9 cellular contexts compared by ENCODE assay signal in the genomic region with DNA sequence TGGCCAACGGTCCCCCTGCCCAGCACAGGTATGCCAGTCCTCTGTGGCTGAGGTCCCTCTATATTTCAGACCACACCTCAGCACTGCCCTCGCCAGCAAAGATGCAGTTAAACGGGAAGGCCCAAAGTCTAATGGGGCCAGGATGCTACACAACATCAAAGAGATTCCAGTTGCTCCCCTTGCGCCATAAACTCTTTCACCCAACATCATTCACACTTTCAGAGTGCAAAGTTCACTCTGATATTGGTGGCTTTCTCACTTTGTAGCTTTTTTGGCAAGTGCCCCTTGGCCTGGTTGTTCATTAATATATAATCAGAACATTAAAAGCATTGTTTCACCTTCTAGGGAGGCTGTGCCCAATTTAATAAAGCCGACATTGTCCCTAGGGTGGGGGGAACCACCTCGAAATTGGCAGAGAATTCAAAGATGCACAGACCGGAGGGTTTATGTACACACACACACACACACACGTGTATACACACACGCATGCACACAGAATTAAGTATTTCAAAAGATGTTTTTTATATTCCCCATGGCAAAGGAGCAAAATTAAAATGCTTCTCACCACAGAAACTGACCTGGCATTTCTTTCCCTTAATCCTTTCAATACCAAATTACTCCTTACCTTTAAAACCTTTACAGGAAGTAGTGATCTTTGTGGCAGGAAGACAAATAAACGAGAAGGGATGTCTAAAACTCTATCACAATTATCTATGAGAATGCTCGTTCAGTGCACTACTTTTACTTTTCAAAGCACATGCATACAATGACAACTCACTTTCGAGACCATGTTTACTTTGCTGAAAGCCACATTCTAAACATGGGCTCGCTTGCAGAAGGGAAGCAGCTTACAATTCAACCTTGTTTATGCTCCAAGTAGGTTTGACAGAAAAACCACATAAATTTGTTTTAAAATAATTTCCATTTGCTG. TPM values are rescaled to one million over a fixed set of nuclear protein-coding genes. Genes with fewer than 3 reads are reported as not detected.
A peak's percentile ranks its signal among the peaks of the same experiment; 100 is the strongest.
DNase-seq lines count a peak whose midpoint lies in the region; ATAC-seq and TF ChIP-seq lines count a peak whose summit lies in the region.
"Had no signal": no experiment of that assay in that cellular context is flagged by ENCODE, and none has a peak within 500 bp of the region (broad histone marks: within the 10 kb centered on the region; RNA-seq: fewer than 3 reads in every experiment).

No MANE protein-coding gene starts in this region.

- ATAC-seq in stimulated activated memory B cell treated with anti-CD40 and anti-IgM and Interleukin-4, amounts not matched to agents 10 μg/mL and 1 μg/mL and 100 μg/mL, for 72 hours, result no peak

- DNase-seq in left ventricle myocardium inferior (no peak), cardiac septum (ENCODE audit: low spot score) (no peak), vagina (ENCODE audit: extremely low spot score in 2 of 2) (no peak), amniotic stem cell (lab: John Stamatoyannopoulos, UW) (no peak), midbrain (lab: John Stamatoyannopoulos, UW) (no peak)
- DNase-seq: COR-L47 had no signal

- peaks cover 32% of the 10 kb centered on the region for H3K4me1 Mint-ChIP-seq in stimulated activated memory B cell treated with anti-CD40 and anti-IgM and Interleukin-4, amounts not matched to agents 10 μg/mL and 1 μg/mL and 100 μg/mL, for 72 hours

- TF ChIP-seq RAD21 in liver (IDR thresholded peaks at IDR 0.05), result peak; percentile 43 to 45

- H3K9me3 Mint-ChIP-seq in stimulated activated memory B cell treated with anti-CD40 and anti-IgM and Interleukin-4, amounts not matched to agents 10 μg/mL and 1 μg/mL and 100 μg/mL, for 72 hours, result peaks cover 10% of the 10 kb centered on the region

- H3K27ac ChIP-seq in left ventricle myocardium inferior (replicated peaks), result peak overlapping the region; percentile 91
- H3K27ac ChIP-seq in VCaP, result peak overlapping the region; percentile 86
- H3K27ac ChIP-seq in liver (ENCODE audit: low read depth in 1 of 2, low read length in 2 of 2), result peak overlapping the region in 1 of 2 donors; percentile 11
- H3K27ac ChIP-seq in vagina, result peak overlapping the region; percentile 86

- no peaks in the 10 kb centered on the region for H3K36me3 Mint-ChIP-seq in stimulated activated memory B cell treated with anti-CD40 and anti-IgM and Interleukin-4, amounts not matched to agents 10 μg/mL and 1 μg/mL and 100 μg/mL, for 72 hours

- H3K4me3 Mint-ChIP-seq in stimulated activated memory B cell treated with anti-CD40 and anti-IgM and Interleukin-4, amounts not matched to agents 10 μg/mL and 1 μg/mL and 100 μg/mL, for 72 hours, result no peak overlapping the region

- H3K27ac Mint-ChIP-seq in stimulated activated memory B cell treated with anti-CD40 and anti-IgM and Interleukin-4, amounts not matched to agents 10 μg/mL and 1 μg/mL and 100 μg/mL, for 72 hours, result no peak overlapping the region

- H3K9me3 ChIP-seq in left ventricle myocardium inferior (replicated peaks), result no peaks in the 10 kb centered on the region
- H3K9me3 ChIP-seq in liver (ENCODE audit: control insufficient read depth in 4 of 4, low read length in 3 of 4), result no peaks in the 10 kb centered on the region
- H3K9me3 ChIP-seq in vagina, result no peaks in the 10 kb centered on the region

- TF ChIP-seq CTCF in left ventricle myocardium inferior (IDR thresholded peaks at IDR 0.05; ENCODE audit: borderline replicate concordance), result no peak
- TF ChIP-seq CTCF in VCaP (conservative IDR thresholded peaks at IDR 0.05), result no peak
- TF ChIP-seq CTCF in liver (IDR thresholded peaks at IDR 0.05; ENCODE audit: low read depth, low read length, missing input control), result no peak
- TF ChIP-seq CTCF in vagina (IDR thresholded peaks at IDR 0.05), result no peak

- intact Hi-C loops in left ventricle myocardium inferior (cut with micrococcal nuclease) (no loop called here), cardiac septum (cut with DNase I) (loop anchor here (2.0 to 5.0 kb wide), 3 partner anchors 17 to 74 kb away; no protein-coding TSS in a partner anchor), vagina (cut with DNase I) (loop anchor here (10.0 kb wide), 1 partner anchor 57 kb away; no protein-coding TSS in a partner anchor)

- peaks cover 14% of the 10 kb centered on the region for H3K27me3 Mint-ChIP-seq in stimulated activated memory B cell treated with anti-CD40 and anti-IgM and Interleukin-4, amounts not matched to agents 10 μg/mL and 1 μg/mL and 100 μg/mL, for 72 hours

- H3K4me1 ChIP-seq in left ventricle myocardium inferior (peaks cover 99% of the 10 kb centered on the region), liver (ENCODE audit: control insufficient read depth in 4 of 4, insufficient read depth in 4 of 4, low read length in 3 of 4) (peaks cover 22 to 52% (median 45%) of the 10 kb centered on the region in 4 donors), vagina (peaks cover 94% of the 10 kb centered on the region)

- WGBS in liver, result 17% methylated on average over 13 of the region's 13 CpGs

- H3K36me3 ChIP-seq in left ventricle myocardium inferior (no peaks in the 10 kb centered on the region), liver (ENCODE audit: control insufficient read depth in 4 of 4, insufficient read depth in 3 of 4, low read depth in 1 of 4, low read length in 3 of 4) (no peaks in the 10 kb centered on the region), vagina (no peaks in the 10 kb centered on the region)

- no peak overlapping the region for H3K4me3 ChIP-seq in left ventricle myocardium inferior
- H3K4me3 ChIP-seq in liver (ENCODE audit: low read depth in 1 of 3, low read length in 3 of 3), result no peak overlapping the region
- H3K4me3 ChIP-seq in vagina, result no peak overlapping the region

- H3K27me3 ChIP-seq in left ventricle myocardium inferior (ENCODE audit: low read depth) (no peaks in the 10 kb centered on the region), liver (ENCODE audit: control insufficient read depth in 4 of 4, insufficient read depth in 4 of 4, low read length in 3 of 4) (no peaks in the 10 kb centered on the region), vagina (no peaks in the 10 kb centered on the region)

- no peak for TF ChIP-seq POLR2A in vagina (IDR thresholded peaks at IDR 0.05)

- no peak overlapping the region for H3K9ac ChIP-seq in liver (ENCODE audit: low read depth in 1 of 2, low read length in 2 of 2)

TF ChIP-seq in liver, 16 proteins besides CTCF, POLR2A, EP300 and RAD21 (continues in another document):
- TF ChIP-seq EGR1 (IDR thresholded peaks at IDR 0.05; ENCODE audit: low read depth in 2 of 2) (peak in 1 of 2 donors; percentile 50), TAF1 (conservative IDR thresholded peaks at IDR 0.05) (no peak), HNF4A (conservative IDR thresholded peaks at IDR 0.05) (peak; percentile 97), SP1 (IDR thresholded peaks at IDR 0.05) (peak; percentile 89), JUND (IDR thresholded peaks at IDR 0.05) (peak; percentile 30 to 33), HNF4G (IDR thresholded peaks at IDR 0.05) (peak; percentile 96), GABPA (IDR thresholded peaks at IDR 0.05 in 1 of 2, conservative IDR thresholded peaks at IDR 0.05 in 1 of 2) (no peak)
- TF ChIP-seq, protein P1, sequence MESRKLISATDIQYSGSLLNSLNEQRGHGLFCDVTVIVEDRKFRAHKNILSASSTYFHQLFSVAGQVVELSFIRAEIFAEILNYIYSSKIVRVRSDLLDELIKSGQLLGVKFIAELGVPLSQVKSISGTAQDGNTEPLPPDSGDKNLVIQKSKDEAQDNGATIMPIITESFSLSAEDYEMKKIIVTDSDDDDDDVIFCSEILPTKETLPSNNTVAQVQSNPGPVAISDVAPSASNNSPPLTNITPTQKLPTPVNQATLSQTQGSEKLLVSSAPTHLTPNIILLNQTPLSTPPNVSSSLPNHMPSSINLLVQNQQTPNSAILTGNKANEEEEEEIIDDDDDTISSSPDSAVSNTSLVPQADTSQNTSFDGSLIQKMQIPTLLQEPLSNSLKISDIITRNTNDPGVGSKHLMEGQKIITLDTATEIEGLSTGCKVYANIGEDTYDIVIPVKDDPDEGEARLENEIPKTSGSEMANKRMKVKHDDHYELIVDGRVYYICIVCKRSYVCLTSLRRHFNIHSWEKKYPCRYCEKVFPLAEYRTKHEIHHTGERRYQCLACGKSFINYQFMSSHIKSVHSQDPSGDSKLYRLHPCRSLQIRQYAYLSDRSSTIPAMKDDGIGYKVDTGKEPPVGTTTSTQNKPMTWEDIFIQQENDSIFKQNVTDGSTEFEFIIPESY (IDR thresholded peaks at IDR 0.05), result peak; percentile 64
- TF ChIP-seq, protein P2, sequence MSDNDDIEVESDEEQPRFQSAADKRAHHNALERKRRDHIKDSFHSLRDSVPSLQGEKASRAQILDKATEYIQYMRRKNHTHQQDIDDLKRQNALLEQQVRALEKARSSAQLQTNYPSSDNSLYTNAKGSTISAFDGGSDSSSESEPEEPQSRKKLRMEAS (IDR thresholded peaks at IDR 0.05), result peak; percentile 68
- TF ChIP-seq, protein P3, sequence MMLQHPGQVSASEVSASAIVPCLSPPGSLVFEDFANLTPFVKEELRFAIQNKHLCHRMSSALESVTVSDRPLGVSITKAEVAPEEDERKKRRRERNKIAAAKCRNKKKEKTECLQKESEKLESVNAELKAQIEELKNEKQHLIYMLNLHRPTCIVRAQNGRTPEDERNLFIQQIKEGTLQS (IDR thresholded peaks at IDR 0.05), result peak; percentile 71

RNA-seq across cellular contexts. Expression of a gene that starts 19.5 kb away (rescaled TPM):
- total RNA-seq in left ventricle myocardium inferior (137 TPM), cardiac septum (77.1 TPM), liver (10 to 100 TPM; 13.7 to 48.9 TPM), vagina (30.7 TPM)
- polyA plus RNA-seq in liver, result 10 to 100 TPM in 1 of 2 donors, 1 to 10 TPM in 1; 9.4 to 12.0 TPM
